Comparison of ENCODE assay signal across 1 cellular context in genomic region chr20:38748097-38748862, GRCh38.
TF ChIP-seq lines count a peak whose summit lies in the region.

TSS of gene ACTR5 (plus strand) at chr20:38748460. CDS start at chr20:38748479, 19 bp downstream.

TF ChIP-seq in WTC11, 78 proteins besides CTCF, POLR2A, EP300 and RAD21 (continued from another document):
- TF ChIP-seq MAX (CRISPR knock-in tag; IDR thresholded peaks at IDR 0.05) (peak; percentile 86), ATF6 (CRISPR knock-in tag; IDR thresholded peaks at IDR 0.05) (no peak), FOXK1 (CRISPR knock-in tag; IDR thresholded peaks at IDR 0.05) (peak; percentile 78; the same call in 1 of the 2 replicates), NR3C1 (CRISPR knock-in tag; conservative IDR thresholded peaks at IDR 0.05; ENCODE audit: low read depth) (0 out of 2 replicates have a peak, but pooled peaks have one; percentile 47), GTF2I (CRISPR knock-in tag; conservative IDR thresholded peaks at IDR 0.05) (no peak), E2F5 (CRISPR knock-in tag; IDR thresholded peaks at IDR 0.05) (peak; percentile 31), RORB (CRISPR knock-in tag; IDR thresholded peaks at IDR 0.05) (no peak), MXD4 (CRISPR knock-in tag; IDR thresholded peaks at IDR 0.05; ENCODE audit: borderline replicate concordance) (no peak), PREB (CRISPR knock-in tag; IDR thresholded peaks at IDR 0.05; ENCODE audit: borderline replicate concordance) (peak; percentile 80; the same call in 1 of the 2 replicates), ZBTB43 (CRISPR knock-in tag; IDR thresholded peaks at IDR 0.05) (peak; percentile 94), IRF1 (CRISPR knock-in tag; IDR thresholded peaks at IDR 0.05) (no peak), ZNF423 (CRISPR knock-in tag; IDR thresholded peaks at IDR 0.05) (no peak), SP1 (CRISPR knock-in tag; conservative IDR thresholded peaks at IDR 0.05) (peak; percentile 97), PRDM15 (CRISPR knock-in tag; IDR thresholded peaks at IDR 0.05) (no peak), EMX1 (CRISPR knock-in tag; IDR thresholded peaks at IDR 0.05) (no peak), FOXJ3 (CRISPR knock-in tag; IDR thresholded peaks at IDR 0.05; ENCODE audit: borderline replicate concordance) (no peak), NFYB (CRISPR knock-in tag; conservative IDR thresholded peaks at IDR 0.05; ENCODE audit: low read depth) (0 out of 2 replicates have a peak, but pooled peaks have one; percentile 19), TEAD1 (CRISPR knock-in tag; IDR thresholded peaks at IDR 0.05) (peak; percentile 84), ZSCAN18 (CRISPR knock-in tag; IDR thresholded peaks at IDR 0.05) (no peak), KAT7 (CRISPR knock-in tag; IDR thresholded peaks at IDR 0.05; ENCODE audit: borderline replicate concordance) (peak; percentile 53; the same call in 1 of the 2 replicates), FOXP1 (CRISPR knock-in tag; IDR thresholded peaks at IDR 0.05; ENCODE audit: borderline replicate concordance) (peak; percentile 93)
